2 cellular contexts compared by ENCODE assay signal in genomic region chr12:105053116-105053572, GRCh38.
TF ChIP-seq lines count a peak whose summit lies in the region.

No MANE protein-coding gene starts in this region.

TF ChIP-seq in HEK293, 187 proteins besides CTCF, POLR2A, EP300 and RAD21 (continued from another document):
- TF ChIP-seq PRDM2 (tag by site-specific recombination; IDR thresholded peaks at IDR 0.05; ENCODE audit: borderline replicate concordance) (no peak), ZBTB20 (tag by site-specific recombination; IDR thresholded peaks at IDR 0.05) (0 out of 2 replicates have a peak, but pooled peaks have one; percentile 19), ZBTB17 (tag by site-specific recombination; IDR thresholded peaks at IDR 0.05) (peak; percentile 75), PRDM1 (tag by site-specific recombination; IDR thresholded peaks at IDR 0.05) (peak; percentile 82), ZSCAN30 (tag by site-specific recombination; IDR thresholded peaks at IDR 0.05) (0 out of 2 replicates have a peak, but pooled peaks have one; percentile 48), FEZF1 (tag by site-specific recombination; IDR thresholded peaks at IDR 0.05) (no peak)

TF ChIP-seq in GM12878, 131 proteins besides CTCF, POLR2A, EP300 and RAD21 (continued from another document):
- TF ChIP-seq ZNF592 (IDR thresholded peaks at IDR 0.05) (0 out of 2 replicates have a peak, but pooled peaks have one; percentile 43), TCF7 (IDR thresholded peaks at IDR 0.05; ENCODE audit: borderline replicate concordance) (peak; percentile 23; the same call in 1 of the 2 replicates), FOXM1 (IDR thresholded peaks at IDR 0.05; ENCODE audit: low read depth, low read length) (peak; percentile 61; the same call in 1 of the 2 replicates), BHLHE40 (IDR thresholded peaks at IDR 0.05; ENCODE audit: borderline replicate concordance in 1 of 2, low read depth in 2 of 2, low read length in 1 of 2) (0 out of 4 replicates have a peak, but pooled peaks of 1 of the 2 experiments have one; percentile 17), SMARCA5 (IDR thresholded peaks at IDR 0.05) (peak; percentile 47; the same call in 1 of the 2 replicates), RB1 (IDR thresholded peaks at IDR 0.05; ENCODE audit: borderline replicate concordance) (peak; percentile 69; the same call in 1 of the 2 replicates), IRF4 (IDR thresholded peaks at IDR 0.05; ENCODE audit: low read depth, low read length) (0 out of 2 replicates have a peak, but pooled peaks have one; percentile 30), SMC3 (IDR thresholded peaks at IDR 0.05; ENCODE audit: borderline replicate concordance, low read length) (peak; percentile 97), YY1 (IDR thresholded peaks at IDR 0.05; ENCODE audit: low read depth, low read length) (peak; percentile 70), PBX3 (IDR thresholded peaks at IDR 0.05; ENCODE audit: insufficient replicate concordance, low read depth, low read length) (no peak), KAT2A (conservative IDR thresholded peaks at IDR 0.05; ENCODE audit: control insufficient read depth, low read depth, low read length) (no peak), RUNX3 (IDR thresholded peaks at IDR 0.05; ENCODE audit: low read length) (peak; percentile 6; the same call in 1 of the 2 replicates)
